In genomic region chr4:128863314-128864075, GRCh38 we compare ENCODE assay signal across 7 cellular contexts. TPM values are rescaled to one million over a fixed set of nuclear protein-coding genes. Genes with fewer than 3 reads are reported as not detected.
DNase-seq lines count a peak whose midpoint lies in the region; ATAC-seq and TF ChIP-seq lines count a peak whose summit lies in the region.

No MANE protein-coding gene starts in this region.

- DNase-seq in GM12865 (ENCODE audit: low read depth) = peak; percentile 71
- peak; percentile 23 for DNase-seq in HuH-7.5 (ENCODE audit: low spot score)
- peak; percentile 37 for DNase-seq in RPMI8226
- peak; percentile 86 for DNase-seq in activated effector memory CD4-positive, alpha-beta T cell treated with anti-CD3 and anti-CD28 coated beads, Interleukin-2, amount 50 U/mL, for 16 hours
- peak; percentile 61 for DNase-seq in foreskin melanocyte
- DNase-seq in omental fat pad (ENCODE audit: low spot score) = peak; percentile 61
- peak; percentile 77 for DNase-seq in transverse colon

- H3K27ac ChIP-seq in transverse colon = no peak overlapping the region

- TF ChIP-seq POLR2A in transverse colon (IDR thresholded peaks at IDR 0.05) = no peak

- intact Hi-C loops in transverse colon (cut with DNase I; ENCODE audit: low total_unique reads) = loop anchor here (5.0 to 10.0 kb wide), 4 partner anchors 211 to 679 kb away; no protein-coding TSS in a partner anchor

- no peak overlapping the region for H3K4me3 ChIP-seq in GM12865 (ENCODE audit: low read depth, low read length)
- H3K4me3 ChIP-seq in transverse colon = no peak overlapping the region

- TF ChIP-seq CTCF in GM12865 (IDR thresholded peaks at IDR 0.05; ENCODE audit: insufficient read depth, low read depth, low read length, missing control alignments) (peak; percentile 82), omental fat pad (IDR thresholded peaks at IDR 0.05) (peak in 1 of 3 donors; percentile 70), transverse colon (IDR thresholded peaks at IDR 0.05) (peak; percentile 86 to 91 (median 89))

- WGBS in transverse colon (ENCODE audit: low coverage in 1 of 2), 2 donors = 43 to 58% methylated on average over 3 to 10 of the region's 10 CpGs

- TF ChIP-seq EP300 in transverse colon (IDR thresholded peaks at IDR 0.05; ENCODE audit: low read depth) = no peak

- H3K27me3 ChIP-seq in transverse colon = no peaks in the 10 kb centered on the region

- in situ Hi-C loops in transverse colon (cut with MboI; ENCODE audit: low pct_ligation_motif_present in 1 of 4, low pct_unique_long_range_greater_than_20kb in 1 of 4, low sequenced_read_pairs in 3 of 4) = loop anchor here (5.0 to 10.0 kb wide), 4 partner anchors 81 to 671 kb away; no protein-coding TSS in a partner anchor

- no peaks in the 10 kb centered on the region for H3K36me3 ChIP-seq in transverse colon

- ATAC-seq in omental fat pad (ENCODE audit: low FRiP score) = peak; percentile 85

- H3K9me3 ChIP-seq in transverse colon = no peaks in the 10 kb centered on the region

- peaks cover 0 to 13% (median 8%) of the 10 kb centered on the region in 4 donors for H3K4me1 ChIP-seq in transverse colon

RNA-seq across cellular contexts. Expression of gene JADE1, which starts 54.0 kb away (rescaled TPM):
- total RNA-seq in omental fat pad = 10 to 100 TPM; 37.2 to 57.4 (median 45.5) TPM
- total RNA-seq in transverse colon = 10 to 100 TPM in 3 of 4 donors, 1 to 10 TPM in 1; 7.8 to 15.9 (median 13.9) TPM

Comparison
In these comparisons a context has a peak if more than half of its experiments do, and no peak if none do; other contexts are left out.
1. DNase-seq: peak in every context shown above with its lines; median percentile 86 in activated effector memory CD4-positive, alpha-beta T cell treated with anti-CD3 and anti-CD28 coated beads, Interleukin-2, amount 50 U/mL, for 16 hours; 77 in transverse colon; 71 in GM12865; 61 in foreskin melanocyte; 61 in omental fat pad; 37 in RPMI8226; 23 in HuH-7.5.